Comparison of ENCODE assay signal across 1 cellular context in genomic region chr7:126570845-126571244, GRCh38.
TF ChIP-seq lines count a peak whose summit lies in the region.

No MANE protein-coding gene starts in this region.

TF ChIP-seq in GM23338, 12 proteins besides CTCF, POLR2A, EP300 and RAD21 (continued from another document):
- TF ChIP-seq ZNF462 (CRISPR knock-in tag; IDR thresholded peaks at IDR 0.05) = no peak
